Comparison of ENCODE assay signal across 14 cellular contexts in genomic region chrX:7330971-7331746, GRCh38.
DNase-seq lines count a peak whose midpoint lies in the region; ATAC-seq and TF ChIP-seq lines count a peak whose summit lies in the region.
"Had no signal": no experiment of that assay in that cellular context is flagged by ENCODE, and none has a peak within 500 bp of the region (broad histone marks: within the 10 kb centered on the region; RNA-seq: fewer than 3 reads in every experiment).

No MANE protein-coding gene starts in this region.

- DNase-seq in ELR (ENCODE audit: low read depth) = peak; percentile 77
- DNase-seq in amniotic stem cell (lab: John Stamatoyannopoulos, UW) = peak; percentile 37
- DNase-seq in foreskin fibroblast = peak; percentile 87 to 91
- DNase-seq in stromal cell of bone marrow (ENCODE audit: low read depth) = peak; percentile 94
- no peak for DNase-seq in putamen (ENCODE audit: low spot score)
- no peak for DNase-seq in ecto neural progenitor cell (ENCODE audit: low spot score)
- no peak for DNase-seq in NCI-H146 treated with DMSO at 0.1 percent for 48 hours (lab: John Stamatoyannopoulos, UW; ENCODE audit: unreplicated experiment)
- DNase-seq: activated CD4-positive, alpha-beta T cell treated with anti-CD3 and anti-CD28 coated beads, Interleukin-2, amount 10 ng/mL, durations not matched to agents 24 days and 14 days; NCI-H1436 treated with DMSO at 0.1 percent for 48 hours; NCI-H526 treated with DMSO at 0.1 percent for 48 hours; Peyer's patch; stimulated activated naive CD8-positive, alpha-beta T cell treated with anti-CD3 and anti-CD28 coated beads, Interleukin-15, Interleukin-2, amounts not matched to agents 100 U/mL and 50 U/mL, for 24 hours; T-helper 17 cell had no signal

- no peak overlapping the region for H3K4me3 ChIP-seq in foreskin fibroblast (ENCODE audit: low read depth in 1 of 2, low read length in 2 of 2)
- H3K4me3 ChIP-seq: Peyer's patch had no signal

- ATAC-seq in HG03378 (IDR thresholded peaks at IDR 0.05; ENCODE audit: unreplicated experiment) = no peak
- ATAC-seq: stimulated activated naive CD8-positive, alpha-beta T cell treated with anti-CD3 and anti-CD28 coated beads, Interleukin-15, Interleukin-2, amounts not matched to agents 100 U/mL and 50 U/mL, for 24 hours; T-helper 17 cell had no signal

- TF ChIP-seq CTCF in foreskin fibroblast (IDR thresholded peaks at IDR 0.05; ENCODE audit: low read depth, low read length) = no peak

Comparison
In these comparisons a context has a peak if more than half of its experiments do, and no peak if none do; other contexts are left out.
1. DNase-seq: peak in ELR (single experiment), amniotic stem cell (single experiment), foreskin fibroblast (2 of 2) and stromal cell of bone marrow (single experiment); none in putamen (single experiment), ecto neural progenitor cell (single experiment) and NCI-H146 treated with DMSO at 0.1 percent for 48 hours (single experiment).